8 cellular contexts compared by ENCODE assay signal in genomic region chr11:72222106-72222891, GRCh38. TPM values are rescaled to one million over a fixed set of nuclear protein-coding genes. Genes with fewer than 3 reads are reported as not detected.
DNase-seq lines count a peak whose midpoint lies in the region; ATAC-seq and TF ChIP-seq lines count a peak whose summit lies in the region.

No MANE protein-coding gene starts in this region.

- H3K4me3 ChIP-seq in tibial artery, result peak overlapping the region; percentile 81 to 89

- POLR2A ChIA-PET in activated naive CD8-positive, alpha-beta T cell treated with anti-CD3 and anti-CD28 coated beads, Interleukin-2, amount 10 ng/mL, durations not matched to agents 7 days and 5 days (lab: Charles Lee), result interaction anchor here (0.7 to 2.0 kb wide), 7 partner anchors 10 to 593 kb away, joined by 4 to 16 read pairs (median 5); partner anchors contain the start of genes ANAPC15, RNF121 and XNDC1N

- H3K36me3 ChIP-seq in tibial artery, result peaks cover 0 to 10% (median 7%) of the 10 kb centered on the region in 3 donors

- no peak for ATAC-seq in activated naive CD8-positive, alpha-beta T cell treated with anti-CD3 and anti-CD28 coated beads, Interleukin-2, amount 10 ng/mL, durations not matched to agents 7 days and 5 days (ENCODE audit: low read depth)
- ATAC-seq in left lobe of liver (no peak), GM18498 (IDR thresholded peaks at IDR 0.05; ENCODE audit: unreplicated experiment) (no peak)

- H3K9me3 ChIP-seq in tibial artery, result no peaks in the 10 kb centered on the region

- H3K4me1 ChIP-seq in tibial artery, result peaks cover 0 to 41% (median 24%) of the 10 kb centered on the region in 4 donors

- peaks cover 4% of the 10 kb centered on the region for H3K36me3 Mint-ChIP-seq in activated naive CD8-positive, alpha-beta T cell treated with anti-CD3 and anti-CD28 coated beads, Interleukin-2, amount 10 ng/mL, durations not matched to agents 7 days and 5 days

- peaks cover 0 to 3% of the 10 kb centered on the region in 2 donors for H3K27me3 ChIP-seq in tibial artery

- H3K27ac ChIP-seq in tibial artery, result peak overlapping the region; percentile 96 to 97

- peak; percentile 49 for DNase-seq in activated CD8-positive, alpha-beta memory T cell treated with anti-CD3 and anti-CD28 coated beads, Interleukin-2, amount 50 U/mL, for 48 hours
- DNase-seq in activated CD8-positive, alpha-beta memory T cell treated with anti-CD3 and anti-CD28 coated beads, Interleukin-2, amount 50 U/mL, for 4 hours, result no peak
- no peak for DNase-seq in activated naive CD8-positive, alpha-beta T cell treated with anti-CD3 and anti-CD28 coated beads, Interleukin-2, amount 10 ng/mL, durations not matched to agents 7 days and 5 days
- DNase-seq in left lobe of liver (ENCODE audit: low spot score) (peak; percentile 45), tibial artery (peak in 1 of 2 donors; percentile 66), NCI-H524 treated with DMSO at 0.1 percent for 48 hours (lab: John Stamatoyannopoulos, UW) (no peak), SHP77 treated with DMSO at 0.1 percent for 48 hours (lab: John Stamatoyannopoulos, UW) (no peak)

- peak overlapping the region; percentile 84 for H3K27ac Mint-ChIP-seq in activated naive CD8-positive, alpha-beta T cell treated with anti-CD3 and anti-CD28 coated beads, Interleukin-2, amount 10 ng/mL, durations not matched to agents 7 days and 5 days

- H3K9me3 Mint-ChIP-seq in activated naive CD8-positive, alpha-beta T cell treated with anti-CD3 and anti-CD28 coated beads, Interleukin-2, amount 10 ng/mL, durations not matched to agents 7 days and 5 days, result no peaks in the 10 kb centered on the region

- H3K27me3 Mint-ChIP-seq in activated naive CD8-positive, alpha-beta T cell treated with anti-CD3 and anti-CD28 coated beads, Interleukin-2, amount 10 ng/mL, durations not matched to agents 7 days and 5 days, result peaks cover 14% of the 10 kb centered on the region

- peaks cover 32% of the 10 kb centered on the region for H3K4me1 Mint-ChIP-seq in activated naive CD8-positive, alpha-beta T cell treated with anti-CD3 and anti-CD28 coated beads, Interleukin-2, amount 10 ng/mL, durations not matched to agents 7 days and 5 days

- H3K4me3 Mint-ChIP-seq in activated naive CD8-positive, alpha-beta T cell treated with anti-CD3 and anti-CD28 coated beads, Interleukin-2, amount 10 ng/mL, durations not matched to agents 7 days and 5 days, result peak overlapping the region; percentile 90

- intact Hi-C loops in tibial artery (cut with DNase I; ENCODE audit: low total_unique reads), result no loop called here

- TF ChIP-seq CTCF in tibial artery (IDR thresholded peaks at IDR 0.05), result no peak

RNA-seq across cellular contexts. Expression of gene INPPL1, which starts 2.3 kb away (rescaled TPM):
- 100 to 1,000 TPM; 166 to 171 TPM for total RNA-seq in activated naive CD8-positive, alpha-beta T cell treated with anti-CD3 and anti-CD28 coated beads, Interleukin-2, amount 10 ng/mL, durations not matched to agents 7 days and 5 days
- total RNA-seq in left lobe of liver, result 56.3 TPM

RNA-seq across cellular contexts. Expression of gene FOLR2, which starts 5.7 kb away (rescaled TPM):
- under 1 TPM in 1 of 2 experiments, not detected in 1; 0.33 TPM for total RNA-seq in activated naive CD8-positive, alpha-beta T cell treated with anti-CD3 and anti-CD28 coated beads, Interleukin-2, amount 10 ng/mL, durations not matched to agents 7 days and 5 days
- 5.8 TPM for total RNA-seq in left lobe of liver

RNA-seq across cellular contexts. Expression of gene PHOX2A, which starts 21.7 kb away (rescaled TPM):
- total RNA-seq in activated naive CD8-positive, alpha-beta T cell treated with anti-CD3 and anti-CD28 coated beads, Interleukin-2, amount 10 ng/mL, durations not matched to agents 7 days and 5 days, result not detected
- not detected for total RNA-seq in left lobe of liver

RNA-seq across cellular contexts. Expression of gene FOLR1, which starts 30.4 kb away (rescaled TPM):
- total RNA-seq in activated naive CD8-positive, alpha-beta T cell treated with anti-CD3 and anti-CD28 coated beads, Interleukin-2, amount 10 ng/mL, durations not matched to agents 7 days and 5 days, result not detected
- not detected for total RNA-seq in left lobe of liver

Comparison
In these comparisons a context has a peak if more than half of its experiments do, and no peak if none do; other contexts are left out.
1. DNase-seq: peak in activated CD8-positive, alpha-beta memory T cell treated with anti-CD3 and anti-CD28 coated beads, Interleukin-2, amount 50 U/mL, for 48 hours (single experiment) and left lobe of liver (single experiment); none in activated CD8-positive, alpha-beta memory T cell treated with anti-CD3 and anti-CD28 coated beads, Interleukin-2, amount 50 U/mL, for 4 hours (single experiment), activated naive CD8-positive, alpha-beta T cell treated with anti-CD3 and anti-CD28 coated beads, Interleukin-2, amount 10 ng/mL, durations not matched to agents 7 days and 5 days (single experiment), NCI-H524 treated with DMSO at 0.1 percent for 48 hours (single experiment) and SHP77 treated with DMSO at 0.1 percent for 48 hours (single experiment).